1 cellular context compared by ENCODE assay signal in the genomic region with DNA sequence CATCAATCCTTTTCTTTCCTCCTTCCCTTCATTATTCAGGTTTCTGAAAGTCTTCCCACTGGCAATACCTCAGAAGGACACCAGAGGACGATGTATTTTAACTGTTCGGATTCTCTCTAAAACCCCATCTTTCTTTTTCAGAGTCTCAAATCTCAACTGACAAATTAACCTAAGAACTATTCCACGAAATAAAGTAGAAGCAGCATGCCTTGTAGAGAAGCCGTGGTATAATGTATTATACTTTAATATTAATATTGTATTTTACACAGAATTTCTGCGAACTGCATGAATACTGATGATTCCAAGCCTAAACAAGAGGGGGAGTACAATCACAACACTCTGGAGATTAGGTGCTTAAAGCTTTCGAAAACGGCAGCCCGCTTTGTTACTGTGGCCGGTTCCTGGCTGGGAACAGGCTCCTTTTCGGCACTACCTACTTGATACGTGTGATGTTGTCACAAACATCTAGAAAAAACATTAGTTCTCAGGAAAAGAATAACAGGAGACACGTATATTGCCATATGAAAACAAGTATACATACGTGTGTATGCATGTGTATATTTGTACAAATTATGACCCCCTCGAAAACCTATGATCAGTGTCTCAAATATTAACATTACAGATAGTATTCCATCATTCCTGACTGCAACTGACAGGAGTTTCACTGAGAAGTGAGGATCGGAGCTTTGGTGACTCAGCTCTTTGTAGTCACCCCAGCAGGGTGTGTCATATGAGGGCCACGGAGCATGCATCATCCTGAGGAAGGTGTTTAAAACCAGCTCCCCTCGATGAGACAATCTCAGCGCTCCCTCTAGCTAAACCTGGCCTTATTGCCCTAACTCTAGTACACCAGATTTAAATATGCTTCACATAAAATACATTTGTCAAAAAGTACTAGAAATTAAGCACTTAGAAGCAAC.
TF ChIP-seq lines count a peak whose summit lies in the region.

No MANE protein-coding gene starts in this region.

TF ChIP-seq in HepG2, 621 proteins besides CTCF, POLR2A, EP300 and RAD21 (continued from another document):
- TF ChIP-seq, protein P1, sequence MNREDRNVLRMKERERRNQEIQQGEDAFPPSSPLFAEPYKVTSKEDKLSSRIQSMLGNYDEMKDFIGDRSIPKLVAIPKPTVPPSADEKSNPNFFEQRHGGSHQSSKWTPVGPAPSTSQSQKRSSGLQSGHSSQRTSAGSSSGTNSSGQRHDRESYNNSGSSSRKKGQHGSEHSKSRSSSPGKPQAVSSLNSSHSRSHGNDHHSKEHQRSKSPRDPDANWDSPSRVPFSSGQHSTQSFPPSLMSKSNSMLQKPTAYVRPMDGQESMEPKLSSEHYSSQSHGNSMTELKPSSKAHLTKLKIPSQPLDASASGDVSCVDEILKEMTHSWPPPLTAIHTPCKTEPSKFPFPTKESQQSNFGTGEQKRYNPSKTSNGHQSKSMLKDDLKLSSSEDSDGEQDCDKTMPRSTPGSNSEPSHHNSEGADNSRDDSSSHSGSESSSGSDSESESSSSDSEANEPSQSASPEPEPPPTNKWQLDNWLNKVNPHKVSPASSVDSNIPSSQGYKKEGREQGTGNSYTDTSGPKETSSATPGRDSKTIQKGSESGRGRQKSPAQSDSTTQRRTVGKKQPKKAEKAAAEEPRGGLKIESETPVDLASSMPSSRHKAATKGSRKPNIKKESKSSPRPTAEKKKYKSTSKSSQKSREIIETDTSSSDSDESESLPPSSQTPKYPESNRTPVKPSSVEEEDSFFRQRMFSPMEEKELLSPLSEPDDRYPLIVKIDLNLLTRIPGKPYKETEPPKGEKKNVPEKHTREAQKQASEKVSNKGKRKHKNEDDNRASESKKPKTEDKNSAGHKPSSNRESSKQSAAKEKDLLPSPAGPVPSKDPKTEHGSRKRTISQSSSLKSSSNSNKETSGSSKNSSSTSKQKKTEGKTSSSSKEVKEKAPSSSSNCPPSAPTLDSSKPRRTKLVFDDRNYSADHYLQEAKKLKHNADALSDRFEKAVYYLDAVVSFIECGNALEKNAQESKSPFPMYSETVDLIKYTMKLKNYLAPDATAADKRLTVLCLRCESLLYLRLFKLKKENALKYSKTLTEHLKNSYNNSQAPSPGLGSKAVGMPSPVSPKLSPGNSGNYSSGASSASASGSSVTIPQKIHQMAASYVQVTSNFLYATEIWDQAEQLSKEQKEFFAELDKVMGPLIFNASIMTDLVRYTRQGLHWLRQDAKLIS (CRISPR knock-in tag; IDR thresholded peaks at IDR 0.05), result no peak
- TF ChIP-seq STAG1 (CRISPR knock-in tag; IDR thresholded peaks at IDR 0.05), result peak; percentile 70
- TF ChIP-seq, protein P2, sequence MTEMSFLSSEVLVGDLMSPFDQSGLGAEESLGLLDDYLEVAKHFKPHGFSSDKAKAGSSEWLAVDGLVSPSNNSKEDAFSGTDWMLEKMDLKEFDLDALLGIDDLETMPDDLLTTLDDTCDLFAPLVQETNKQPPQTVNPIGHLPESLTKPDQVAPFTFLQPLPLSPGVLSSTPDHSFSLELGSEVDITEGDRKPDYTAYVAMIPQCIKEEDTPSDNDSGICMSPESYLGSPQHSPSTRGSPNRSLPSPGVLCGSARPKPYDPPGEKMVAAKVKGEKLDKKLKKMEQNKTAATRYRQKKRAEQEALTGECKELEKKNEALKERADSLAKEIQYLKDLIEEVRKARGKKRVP (CRISPR knock-in tag; IDR thresholded peaks at IDR 0.05), result no peak
- no peak for TF ChIP-seq KDM5A (IDR thresholded peaks at IDR 0.05; ENCODE audit: borderline replicate concordance, low read length)
- TF ChIP-seq MAFK (conservative IDR thresholded peaks at IDR 0.05 in 1 of 2, IDR thresholded peaks at IDR 0.05 in 1 of 2; ENCODE audit: low read length in 2 of 2), result peak; percentile 56 to 83; a peak in 3 of 4 replicates
- 0 out of 2 replicates have a peak, but pooled peaks have one; percentile 21 for TF ChIP-seq KDM2A (CRISPR knock-in tag; IDR thresholded peaks at IDR 0.05; ENCODE audit: borderline replicate concordance, low read depth)
- TF ChIP-seq NFE2 (CRISPR knock-in tag; IDR thresholded peaks at IDR 0.05), result peak; percentile 64; the same call in 1 of the 2 replicates
- TF ChIP-seq NFIC (IDR thresholded peaks at IDR 0.05; ENCODE audit: low read length), result 0 out of 2 replicates have a peak, but pooled peaks have one; percentile 40
- TF ChIP-seq, protein P3, sequence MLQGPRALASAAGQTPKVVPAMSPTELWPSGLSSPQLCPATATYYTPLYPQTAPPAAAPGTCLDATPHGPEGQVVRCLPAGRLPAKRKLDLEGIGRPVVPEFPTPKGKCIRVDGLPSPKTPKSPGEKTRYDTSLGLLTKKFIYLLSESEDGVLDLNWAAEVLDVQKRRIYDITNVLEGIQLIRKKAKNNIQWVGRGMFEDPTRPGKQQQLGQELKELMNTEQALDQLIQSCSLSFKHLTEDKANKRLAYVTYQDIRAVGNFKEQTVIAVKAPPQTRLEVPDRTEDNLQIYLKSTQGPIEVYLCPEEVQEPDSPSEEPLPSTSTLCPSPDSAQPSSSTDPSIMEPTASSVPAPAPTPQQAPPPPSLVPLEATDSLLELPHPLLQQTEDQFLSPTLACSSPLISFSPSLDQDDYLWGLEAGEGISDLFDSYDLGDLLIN (CRISPR knock-in tag; IDR thresholded peaks at IDR 0.05; ENCODE audit: borderline replicate concordance), result no peak
- TF ChIP-seq KDM3A (CRISPR knock-in tag; IDR thresholded peaks at IDR 0.05; ENCODE audit: low read depth), result no peak
- no peak for TF ChIP-seq ZNF782 (CRISPR knock-in tag; IDR thresholded peaks at IDR 0.05; ENCODE audit: borderline replicate concordance)
